ENCODE assay signal across 8 cellular contexts in the genomic region with DNA sequence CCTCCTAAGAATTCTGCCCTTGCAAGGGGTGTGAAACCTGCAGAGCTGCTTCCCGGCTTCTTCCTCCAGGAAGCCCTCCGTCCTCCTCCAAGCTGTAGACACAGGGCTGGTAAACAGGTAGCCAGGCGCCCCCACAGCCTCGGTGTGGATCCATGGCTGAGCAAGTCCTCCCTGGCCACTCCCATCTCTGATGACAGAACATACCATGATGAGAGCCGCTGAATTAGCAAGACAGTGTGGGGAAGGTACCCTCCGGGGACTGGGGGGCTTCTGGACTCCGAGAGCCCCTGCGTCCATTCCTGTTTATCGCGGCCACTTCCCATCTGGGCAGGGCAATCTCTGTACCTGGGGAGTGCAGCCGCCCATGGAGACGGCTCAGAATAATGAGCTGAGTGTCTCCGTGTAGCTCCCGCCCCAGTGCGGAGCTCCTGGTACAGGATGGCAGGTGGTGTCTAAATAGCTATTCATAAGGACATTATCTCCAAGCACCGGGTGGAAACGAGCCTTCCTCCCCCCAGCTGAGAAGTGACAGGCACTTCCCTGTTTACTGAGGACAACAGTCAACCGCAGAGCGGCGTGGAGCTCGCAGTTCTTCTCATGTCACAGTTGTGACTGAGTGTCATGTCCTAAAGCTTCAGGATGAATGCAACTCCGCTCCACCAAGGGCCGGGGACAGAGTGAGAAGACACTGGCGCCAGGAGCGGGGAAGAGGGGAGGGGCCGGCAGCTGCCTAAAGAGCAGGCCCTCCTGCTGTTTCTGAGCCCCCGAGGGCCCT. TPM values are rescaled to one million over a fixed set of nuclear protein-coding genes. Genes with fewer than 3 reads are reported as not detected.
DNase-seq lines count a peak whose midpoint lies in the region; TF ChIP-seq lines count a peak whose summit lies in the region.

No MANE protein-coding gene starts in this region.

- no peak for TF ChIP-seq POLR2A in esophagus squamous epithelium (IDR thresholded peaks at IDR 0.05)

- H3K4me1 Mint-ChIP-seq in osteocyte (ENCODE audit: unreplicated experiment): peaks cover 21% of the 10 kb centered on the region

- H3K27me3 ChIP-seq in BLaER1 (no peaks in the 10 kb centered on the region), hepatocyte (no peaks in the 10 kb centered on the region), mesenchymal stem cell (ENCODE audit: control insufficient read depth in 1 of 2, insufficient read depth in 1 of 2, low read length in 2 of 2) (peaks cover 28 to 77% of the 10 kb centered on the region in 2 experiments), esophagus squamous epithelium (peaks cover 0 to 87% (median 0%) of the 10 kb centered on the region in 4 donors)

- H3K4me3 ChIP-seq in BLaER1 (peak overlapping the region; percentile 35), hepatocyte (no peak overlapping the region), mesenchymal stem cell (ENCODE audit: insufficient read depth in 1 of 2, low read depth in 1 of 2, low read length in 2 of 2) (no peak overlapping the region), esophagus squamous epithelium (no peak overlapping the region)

- peaks cover 71% of the 10 kb centered on the region for H3K4me1 ChIP-seq in BLaER1
- no peaks in the 10 kb centered on the region for H3K4me1 ChIP-seq in hepatocyte (ENCODE audit: insufficient read depth)
- peaks cover 32% of the 10 kb centered on the region for H3K4me1 ChIP-seq in mesenchymal stem cell (ENCODE audit: control insufficient read depth, insufficient read depth, low read depth, low read length)
- peaks cover 0 to 35% (median 10%) of the 10 kb centered on the region in 3 donors for H3K4me1 ChIP-seq in esophagus squamous epithelium

- H3K9me2 ChIP-seq in hepatocyte (replicated peaks; ENCODE audit: insufficient read depth): no peaks in the 10 kb centered on the region

- H3K4ac ChIP-seq in mesenchymal stem cell (ENCODE audit: low read depth in 1 of 2, low read length in 2 of 2): no peak overlapping the region

- peak; percentile 89 for DNase-seq in NCI-H1105 treated with DMSO at 0.1 percent for 48 hours (lab: John Stamatoyannopoulos, UW)
- peak; percentile 76 for DNase-seq in SHP77 treated with DMSO at 0.1 percent for 48 hours (lab: John Stamatoyannopoulos, UW)
- DNase-seq in hepatocyte (ENCODE audit: low spot score): peak; percentile 35
- no peak for DNase-seq in mesenchymal stem cell
- DNase-seq in activated CD4-positive, CD25-positive, alpha-beta regulatory T cell treated with anti-CD3 and anti-CD28 coated beads, Interleukin-2, amount 50 U/mL, for 72 hours: no peak
- DNase-seq in esophagus squamous epithelium (lab: John Stamatoyannopoulos, UW): no peak
- no peak for DNase-seq in osteocyte (ENCODE audit: extremely low spot score, unreplicated experiment)

- H3K27ac ChIP-seq in BLaER1 (peak overlapping the region; percentile 59), hepatocyte (no peak overlapping the region), mesenchymal stem cell (ENCODE audit: low read length, poor library complexity, severe bottlenecking) (no peak overlapping the region), esophagus squamous epithelium (no peak overlapping the region)

- H3K36me3 Mint-ChIP-seq in osteocyte (ENCODE audit: unreplicated experiment): no peaks in the 10 kb centered on the region

- no peak overlapping the region for H4K91ac ChIP-seq in mesenchymal stem cell (ENCODE audit: low read length)

- H3K79me2 ChIP-seq in hepatocyte: no peaks in the 10 kb centered on the region

- H3K14ac ChIP-seq in mesenchymal stem cell (ENCODE audit: low read length in 2 of 2): no peak overlapping the region

- no peaks in the 10 kb centered on the region for H3K79me1 ChIP-seq in mesenchymal stem cell (replicated peaks; ENCODE audit: low read length, poor library complexity, severe bottlenecking)

- H3K9ac ChIP-seq in BLaER1 (no peak overlapping the region), mesenchymal stem cell (ENCODE audit: low read length) (no peak overlapping the region)

- H3K4me2 ChIP-seq in BLaER1: peak overlapping the region; percentile 95
- no peak overlapping the region for H3K4me2 ChIP-seq in hepatocyte
- no peak overlapping the region for H3K4me2 ChIP-seq in mesenchymal stem cell (ENCODE audit: low read length, poor library complexity, severe bottlenecking)

- no peak overlapping the region for H2AK5ac ChIP-seq in mesenchymal stem cell (ENCODE audit: low read length, severe bottlenecking)

- peaks cover 27% of the 10 kb centered on the region for H3K27me3 Mint-ChIP-seq in osteocyte (ENCODE audit: unreplicated experiment)

- no peaks in the 10 kb centered on the region for H3K36me3 ChIP-seq in BLaER1
- no peaks in the 10 kb centered on the region for H3K36me3 ChIP-seq in hepatocyte (replicated peaks; ENCODE audit: insufficient read depth, low read depth)
- H3K36me3 ChIP-seq in mesenchymal stem cell (ENCODE audit: control insufficient read depth in 1 of 2, insufficient read depth in 2 of 2, low read depth in 1 of 2, low read length in 2 of 2): no peaks in the 10 kb centered on the region
- no peaks in the 10 kb centered on the region for H3K36me3 ChIP-seq in esophagus squamous epithelium

- WGBS in hepatocyte (ENCODE audit: low lambda C conversion rate, missing lambda C conversion rate): 48% methylated on average over 26 of the region's 27 CpGs
- WGBS in mesenchymal stem cell: 57% methylated on average over 24 of the region's 27 CpGs
- 24 to 55% methylated on average over 7 to 13 of the region's 27 CpGs for WGBS in esophagus squamous epithelium, 2 donors

- no peak overlapping the region for H2BK12ac ChIP-seq in mesenchymal stem cell (ENCODE audit: low read length in 2 of 2)

- H2BK15ac ChIP-seq in mesenchymal stem cell (ENCODE audit: low read depth, poor library complexity, severe bottlenecking): no peak overlapping the region

- H3K27ac Mint-ChIP-seq in osteocyte (ENCODE audit: unreplicated experiment): no peak overlapping the region

- H2BK120ac ChIP-seq in mesenchymal stem cell (ENCODE audit: low read depth, low read length): no peak overlapping the region

- H2AFZ ChIP-seq in hepatocyte (no peak overlapping the region), mesenchymal stem cell (ENCODE audit: low read depth, low read length) (no peak overlapping the region)

- H3K4me3 Mint-ChIP-seq in osteocyte (ENCODE audit: unreplicated experiment): no peak overlapping the region

- no peak overlapping the region for H3K18ac ChIP-seq in mesenchymal stem cell (ENCODE audit: low read depth in 1 of 2, low read length in 2 of 2)

- TF ChIP-seq CTCF in hepatocyte (IDR thresholded peaks at IDR 0.05; ENCODE audit: poor library complexity): no peak
- no peak for TF ChIP-seq CTCF in esophagus squamous epithelium (IDR thresholded peaks at IDR 0.05)
- no peak for TF ChIP-seq CTCF in osteocyte (IDR thresholded peaks at IDR 0.05)

- H4K20me1 ChIP-seq in BLaER1: no peaks in the 10 kb centered on the region
- no peaks in the 10 kb centered on the region for H4K20me1 ChIP-seq in hepatocyte (ENCODE audit: insufficient read depth, poor library complexity, severe bottlenecking)

- no peak overlapping the region for H4K8ac ChIP-seq in mesenchymal stem cell (ENCODE audit: low read length)

- no peak overlapping the region for H2BK5ac ChIP-seq in mesenchymal stem cell (ENCODE audit: low read depth, low read length, poor library complexity, severe bottlenecking)

- H3K23ac ChIP-seq in mesenchymal stem cell (ENCODE audit: low read length in 2 of 2): no peak overlapping the region

- H3K9me3 Mint-ChIP-seq in osteocyte (ENCODE audit: unreplicated experiment): no peaks in the 10 kb centered on the region

- intact Hi-C loops in esophagus squamous epithelium (cut with DNase I): no loop called here

- H3K9me3 ChIP-seq in BLaER1 (peaks cover 1% of the 10 kb centered on the region; the same call in 1 of the 2 replicates), hepatocyte (ENCODE audit: low read depth) (no peaks in the 10 kb centered on the region), mesenchymal stem cell (ENCODE audit: control insufficient read depth, low read length) (no peaks in the 10 kb centered on the region), esophagus squamous epithelium (no peaks in the 10 kb centered on the region)

RNA-seq across cellular contexts. Expression of a gene that starts 22.7 kb away (rescaled TPM):
- total RNA-seq in hepatocyte (0.08 and 0.37 TPM in 2 replicates), esophagus squamous epithelium (under 1 TPM in 2 of 4 donors, not detected in 2; 0.06 to 0.09 TPM), osteocyte (0.11 and 0.16 TPM in 2 replicates)
- polyA plus RNA-seq in hepatocyte: 0.09 TPM in 1 of 2 replicates, not detected in the other
- polyA plus RNA-seq in mesenchymal stem cell (2013, experiment 1 of 2): 0.01 TPM
- polyA plus RNA-seq in mesenchymal stem cell (2013, experiment 2 of 2): 0.07 TPM

RNA-seq across cellular contexts. Expression of a gene that starts 43.7 kb away (rescaled TPM):
- total RNA-seq in hepatocyte (25.8 and 26.7 TPM in 2 replicates), esophagus squamous epithelium (10 to 100 TPM in 3 of 4 donors, 1 to 10 TPM in 1; 6.7 to 22.1 (median 14.4) TPM), osteocyte (1.2 and 1.5 TPM in 2 replicates)
- polyA plus RNA-seq in hepatocyte: 87.3 and 99.0 TPM in 2 replicates
- polyA plus RNA-seq in mesenchymal stem cell (2013, experiment 1 of 2): not detected
- polyA plus RNA-seq in mesenchymal stem cell (2013, experiment 2 of 2): not detected

Comparison
In these comparisons a context has a peak if more than half of its experiments do, and no peak if none do; other contexts are left out.
1. DNase-seq: peak in NCI-H1105 treated with DMSO at 0.1 percent for 48 hours (single experiment), SHP77 treated with DMSO at 0.1 percent for 48 hours (single experiment) and hepatocyte (single experiment); none in mesenchymal stem cell (single experiment), activated CD4-positive, CD25-positive, alpha-beta regulatory T cell treated with anti-CD3 and anti-CD28 coated beads, Interleukin-2, amount 50 U/mL, for 72 hours (single experiment), esophagus squamous epithelium (single experiment) and osteocyte (single experiment).